1 cellular context compared by ENCODE assay signal in the genomic region with DNA sequence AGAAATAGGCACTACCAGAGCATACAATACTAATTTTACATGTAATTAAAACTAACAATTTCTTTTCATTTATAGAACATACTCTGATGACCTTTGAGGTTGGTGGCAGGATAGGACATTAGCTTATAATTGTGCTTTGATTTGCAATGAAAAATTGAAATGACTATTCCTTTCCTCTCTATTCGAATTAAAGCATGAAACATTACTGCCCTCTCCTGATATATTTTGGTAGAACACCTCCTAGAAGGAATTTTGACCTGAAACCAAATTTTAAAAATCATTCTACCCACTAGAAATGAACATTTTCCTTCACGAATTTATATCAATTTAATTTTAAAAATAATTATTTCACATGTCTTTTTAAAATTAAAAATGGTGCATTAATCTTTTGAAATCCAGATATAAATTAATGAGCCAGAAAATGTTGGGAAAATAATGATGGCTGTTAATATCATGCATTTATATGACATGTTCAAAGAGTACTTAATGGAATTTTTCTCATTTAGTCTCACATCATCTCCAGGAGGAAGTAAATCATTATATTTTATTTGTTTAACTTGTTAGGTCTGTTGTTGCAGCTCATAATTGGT.
TF ChIP-seq lines count a peak whose summit lies in the region.

No MANE protein-coding gene starts in this region.

TF ChIP-seq in K562, 482 proteins besides CTCF, POLR2A, EP300 and RAD21 (continued from another document):
- TF ChIP-seq MYC (IDR thresholded peaks at IDR 0.05; ENCODE audit: low read depth, low read length) (no peak), MYC (CRISPR knock-in tag; IDR thresholded peaks at IDR 0.05; ENCODE audit: borderline replicate concordance, low read depth) (no peak), CBFA2T2 (conservative IDR thresholded peaks at IDR 0.05) (no peak), NFE2L1 (tag; IDR thresholded peaks at IDR 0.05; ENCODE audit: borderline replicate concordance, low read depth) (no peak), AFF1 (IDR thresholded peaks at IDR 0.05; ENCODE audit: low read depth in 1 of 2, partially characterized antibody in 2 of 2) (no peak), TBL1XR1 (IDR thresholded peaks at IDR 0.05; ENCODE audit: low read length in 2 of 2) (no peak), ZNF740 (CRISPR knock-in tag; IDR thresholded peaks at IDR 0.05) (no peak), ZNF740 (tag; IDR thresholded peaks at IDR 0.05) (no peak), ZFPM2 (CRISPR knock-in tag; IDR thresholded peaks at IDR 0.05) (no peak), TOE1 (IDR thresholded peaks at IDR 0.05; ENCODE audit: borderline replicate concordance) (no peak), TOE1 (CRISPR knock-in tag; IDR thresholded peaks at IDR 0.05; ENCODE audit: borderline replicate concordance, low read depth) (no peak)
- TF ChIP-seq, protein P1, sequence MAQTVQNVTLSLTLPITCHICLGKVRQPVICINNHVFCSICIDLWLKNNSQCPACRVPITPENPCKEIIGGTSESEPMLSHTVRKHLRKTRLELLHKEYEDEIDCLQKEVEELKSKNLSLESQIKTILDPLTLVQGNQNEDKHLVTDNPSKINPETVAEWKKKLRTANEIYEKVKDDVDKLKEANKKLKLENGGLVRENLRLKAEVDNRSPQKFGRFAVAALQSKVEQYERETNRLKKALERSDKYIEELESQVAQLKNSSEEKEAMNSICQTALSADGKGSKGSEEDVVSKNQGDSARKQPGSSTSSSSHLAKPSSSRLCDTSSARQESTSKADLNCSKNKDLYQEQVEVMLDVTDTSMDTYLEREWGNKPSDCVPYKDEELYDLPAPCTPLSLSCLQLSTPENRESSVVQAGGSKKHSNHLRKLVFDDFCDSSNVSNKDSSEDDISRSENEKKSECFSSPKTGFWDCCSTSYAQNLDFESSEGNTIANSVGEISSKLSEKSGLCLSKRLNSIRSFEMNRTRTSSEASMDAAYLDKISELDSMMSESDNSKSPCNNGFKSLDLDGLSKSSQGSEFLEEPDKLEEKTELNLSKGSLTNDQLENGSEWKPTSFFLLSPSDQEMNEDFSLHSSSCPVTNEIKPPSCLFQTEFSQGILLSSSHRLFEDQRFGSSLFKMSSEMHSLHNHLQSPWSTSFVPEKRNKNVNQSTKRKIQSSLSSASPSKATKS (CRISPR knock-in tag; IDR thresholded peaks at IDR 0.05): no peak
- TF ChIP-seq, protein P2, sequence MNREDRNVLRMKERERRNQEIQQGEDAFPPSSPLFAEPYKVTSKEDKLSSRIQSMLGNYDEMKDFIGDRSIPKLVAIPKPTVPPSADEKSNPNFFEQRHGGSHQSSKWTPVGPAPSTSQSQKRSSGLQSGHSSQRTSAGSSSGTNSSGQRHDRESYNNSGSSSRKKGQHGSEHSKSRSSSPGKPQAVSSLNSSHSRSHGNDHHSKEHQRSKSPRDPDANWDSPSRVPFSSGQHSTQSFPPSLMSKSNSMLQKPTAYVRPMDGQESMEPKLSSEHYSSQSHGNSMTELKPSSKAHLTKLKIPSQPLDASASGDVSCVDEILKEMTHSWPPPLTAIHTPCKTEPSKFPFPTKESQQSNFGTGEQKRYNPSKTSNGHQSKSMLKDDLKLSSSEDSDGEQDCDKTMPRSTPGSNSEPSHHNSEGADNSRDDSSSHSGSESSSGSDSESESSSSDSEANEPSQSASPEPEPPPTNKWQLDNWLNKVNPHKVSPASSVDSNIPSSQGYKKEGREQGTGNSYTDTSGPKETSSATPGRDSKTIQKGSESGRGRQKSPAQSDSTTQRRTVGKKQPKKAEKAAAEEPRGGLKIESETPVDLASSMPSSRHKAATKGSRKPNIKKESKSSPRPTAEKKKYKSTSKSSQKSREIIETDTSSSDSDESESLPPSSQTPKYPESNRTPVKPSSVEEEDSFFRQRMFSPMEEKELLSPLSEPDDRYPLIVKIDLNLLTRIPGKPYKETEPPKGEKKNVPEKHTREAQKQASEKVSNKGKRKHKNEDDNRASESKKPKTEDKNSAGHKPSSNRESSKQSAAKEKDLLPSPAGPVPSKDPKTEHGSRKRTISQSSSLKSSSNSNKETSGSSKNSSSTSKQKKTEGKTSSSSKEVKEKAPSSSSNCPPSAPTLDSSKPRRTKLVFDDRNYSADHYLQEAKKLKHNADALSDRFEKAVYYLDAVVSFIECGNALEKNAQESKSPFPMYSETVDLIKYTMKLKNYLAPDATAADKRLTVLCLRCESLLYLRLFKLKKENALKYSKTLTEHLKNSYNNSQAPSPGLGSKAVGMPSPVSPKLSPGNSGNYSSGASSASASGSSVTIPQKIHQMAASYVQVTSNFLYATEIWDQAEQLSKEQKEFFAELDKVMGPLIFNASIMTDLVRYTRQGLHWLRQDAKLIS (CRISPR knock-in tag; IDR thresholded peaks at IDR 0.05): no peak
- TF ChIP-seq, protein P3, sequence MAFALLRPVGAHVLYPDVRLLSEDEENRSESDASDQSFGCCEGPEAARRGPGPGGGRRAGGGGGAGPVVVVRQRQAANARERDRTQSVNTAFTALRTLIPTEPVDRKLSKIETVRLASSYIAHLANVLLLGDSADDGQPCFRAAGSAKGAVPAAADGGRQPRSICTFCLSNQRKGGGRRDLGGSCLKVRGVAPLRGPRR (CRISPR knock-in tag; IDR thresholded peaks at IDR 0.05): no peak
TF ChIP-seq in K562: peak in this region for 0.
